ENCODE assay signal across 8 cellular contexts in genomic region chr6:157323114-157323923, GRCh38. TPM values are rescaled to one million over a fixed set of nuclear protein-coding genes. Genes with fewer than 3 reads are reported as not detected.
DNase-seq lines count a peak whose midpoint lies in the region; ATAC-seq and TF ChIP-seq lines count a peak whose summit lies in the region.

Gene TMEM242, minus strand, starts transcription at chr6:157323519. Its CDS starts 20 bp downstream, at chr6:157323499.

- DNase-seq in Peyer's patch (peak; percentile 88 to 95 (median 95)), left ventricle myocardium superior (peak; percentile 94), retina (peak; percentile 99), SIG-M5 treated with dmso at 0.1 percent for 504 hours (lab: John Stamatoyannopoulos, UW; ENCODE audit: unreplicated experiment) (no peak), kidney glomerular epithelial cell (lab: John Stamatoyannopoulos, UW) (no peak)
- peak; percentile 95 for DNase-seq in activated naive CD8-positive, alpha-beta T cell treated with anti-CD3 and anti-CD28 coated beads, Interleukin-2, amount 50 U/mL, for 24 hours

- TF ChIP-seq CTCF in GM12875 (IDR thresholded peaks at IDR 0.05; ENCODE audit: borderline replicate concordance, insufficient read depth, low read depth, low read length) = no peak
- TF ChIP-seq CTCF in Peyer's patch (IDR thresholded peaks at IDR 0.05) = peak in 4 of 6 experiments; percentile 29 to 51 (median 42)

- H3K4me1 Mint-ChIP-seq in activated naive CD8-positive, alpha-beta T cell treated with anti-CD3 and anti-CD28 coated beads, Interleukin-2, amount 50 U/mL, for 24 hours = peaks cover 34% of the 10 kb centered on the region

- no peaks in the 10 kb centered on the region for H3K27me3 ChIP-seq in Peyer's patch

- H3K9me3 ChIP-seq in Peyer's patch = no peaks in the 10 kb centered on the region

- peaks cover 26% of the 10 kb centered on the region for H3K27me3 Mint-ChIP-seq in activated naive CD8-positive, alpha-beta T cell treated with anti-CD3 and anti-CD28 coated beads, Interleukin-2, amount 50 U/mL, for 24 hours

- peak within 1 kb of the TSS; percentile 88 for H3K27ac Mint-ChIP-seq in activated naive CD8-positive, alpha-beta T cell treated with anti-CD3 and anti-CD28 coated beads, Interleukin-2, amount 50 U/mL, for 24 hours

- peak within 1 kb of the TSS; percentile 74 to 92 (median 88) for H3K27ac ChIP-seq in Peyer's patch

- peaks cover 0 to 9% (median 0%) of the 10 kb centered on the region in 3 donors for H3K36me3 ChIP-seq in Peyer's patch

- H3K4me1 ChIP-seq in Peyer's patch = peaks cover 0 to 8% (median 2%) of the 10 kb centered on the region in 4 donors

- peak; percentile 87 for ATAC-seq in HG02678 (IDR thresholded peaks at IDR 0.05; ENCODE audit: unreplicated experiment)
- peak; percentile 97 for ATAC-seq in activated naive CD8-positive, alpha-beta T cell treated with anti-CD3 and anti-CD28 coated beads, Interleukin-2, amount 50 U/mL, for 24 hours
- ATAC-seq in left ventricle myocardium superior = peak; percentile 96

- intact Hi-C loops in left ventricle myocardium superior (cut with micrococcal nuclease) = loop anchor here (10.0 kb wide), 1 partner anchor 261 kb away; no protein-coding TSS in a partner anchor

- H3K4me3 ChIP-seq in GM12875 (ENCODE audit: low read depth, low read length) = peak within 1 kb of the TSS; percentile 69
- H3K4me3 ChIP-seq in Peyer's patch = peak within 1 kb of the TSS; percentile 63 to 83 (median 69)

- peak; percentile 92 to 93 for TF ChIP-seq POLR2A in Peyer's patch (IDR thresholded peaks at IDR 0.05)

- H3K4me3 Mint-ChIP-seq in activated naive CD8-positive, alpha-beta T cell treated with anti-CD3 and anti-CD28 coated beads, Interleukin-2, amount 50 U/mL, for 24 hours = peak within 1 kb of the TSS; percentile 97

- H3K36me3 Mint-ChIP-seq in activated naive CD8-positive, alpha-beta T cell treated with anti-CD3 and anti-CD28 coated beads, Interleukin-2, amount 50 U/mL, for 24 hours (ENCODE audit: low read depth) = peaks cover 3% of the 10 kb centered on the region

- no peaks in the 10 kb centered on the region for H3K9me3 Mint-ChIP-seq in activated naive CD8-positive, alpha-beta T cell treated with anti-CD3 and anti-CD28 coated beads, Interleukin-2, amount 50 U/mL, for 24 hours

RNA-seq across cellular contexts. Expression of gene TMEM242, which starts in this region (rescaled TPM):
- 1 to 10 TPM; 3.3 to 9.4 (median 4.9) TPM for total RNA-seq in Peyer's patch
- 19.4 TPM for total RNA-seq in left ventricle myocardium superior

Comparison
In these comparisons a context has a peak if more than half of its experiments do, and no peak if none do; other contexts are left out.
1. DNase-seq: peak in Peyer's patch (3 of 3), activated naive CD8-positive, alpha-beta T cell treated with anti-CD3 and anti-CD28 coated beads, Interleukin-2, amount 50 U/mL, for 24 hours (single experiment), left ventricle myocardium superior (single experiment) and retina (single experiment); none in SIG-M5 treated with dmso at 0.1 percent for 504 hours (single experiment) and kidney glomerular epithelial cell (single experiment).
2. Peak in every context shown above with its lines, with median percentiles within 50 percentile points of each other: ATAC-seq.